In the genomic region with DNA sequence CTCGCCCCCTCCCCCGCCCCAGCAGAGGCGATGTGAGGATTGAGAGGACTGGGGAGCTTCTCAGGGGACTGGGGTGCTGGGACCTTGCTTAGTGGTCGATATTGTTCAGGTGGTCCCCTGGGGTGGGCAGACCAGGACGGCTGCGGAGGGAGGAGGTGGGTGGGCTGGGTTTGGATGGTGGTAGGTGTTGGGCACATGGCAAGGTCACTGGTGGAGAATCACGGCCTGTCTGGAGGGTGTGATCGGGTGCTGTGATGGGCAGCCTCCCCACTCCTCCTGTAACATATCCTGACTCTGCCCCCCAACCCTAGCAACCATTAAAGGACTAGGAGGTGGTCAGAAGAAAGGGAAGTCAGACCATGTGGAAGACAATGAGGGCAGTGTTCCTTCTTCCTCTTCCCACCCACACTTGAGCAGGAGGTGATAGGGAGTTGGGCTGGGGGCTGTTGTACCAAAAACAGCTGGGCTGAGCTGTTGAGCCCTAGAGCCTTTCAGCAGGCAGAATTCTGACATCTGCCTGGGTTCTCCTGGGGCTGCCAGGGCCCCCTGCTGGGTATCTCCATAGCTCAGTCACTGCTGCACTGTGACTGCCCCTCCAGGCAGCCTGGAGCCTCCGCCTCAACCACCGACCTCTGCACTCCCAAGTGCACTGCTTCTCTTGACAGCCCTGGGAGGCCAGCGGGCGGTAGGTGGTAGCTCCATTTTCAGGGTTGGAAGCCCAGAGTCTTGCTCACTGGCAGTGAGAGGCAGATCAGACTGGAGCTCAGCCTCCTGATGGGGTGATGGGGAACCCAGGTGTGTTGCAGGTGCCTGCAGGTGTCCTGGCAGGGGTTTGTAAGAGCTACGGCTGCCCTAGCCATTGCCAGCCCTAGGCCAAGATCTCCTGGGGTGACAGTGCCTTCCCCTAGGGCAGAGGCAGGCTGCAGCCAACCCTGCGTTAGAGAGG, we compare ENCODE assay signal across 10 cellular contexts. TPM values are rescaled to one million over a fixed set of nuclear protein-coding genes. Genes with fewer than 3 reads are reported as not detected.
A peak's percentile ranks its signal among the peaks of the same experiment; 100 is the strongest.
DNase-seq lines count a peak whose midpoint lies in the region; ATAC-seq and TF ChIP-seq lines count a peak whose summit lies in the region.
"Had no signal": no experiment of that assay in that cellular context is flagged by ENCODE, and none has a peak within 500 bp of the region (broad histone marks: within the 10 kb centered on the region; RNA-seq: fewer than 3 reads in every experiment).

No MANE protein-coding gene starts in this region.

- no peaks in the 10 kb centered on the region for H3K36me3 ChIP-seq in breast epithelium
- no peaks in the 10 kb centered on the region for H3K36me3 ChIP-seq in mammary epithelial cell (ENCODE audit: insufficient read depth, low read length)
- peaks cover 0 to 7% of the 10 kb centered on the region in 2 donors for H3K36me3 ChIP-seq in psoas muscle (ENCODE audit: insufficient read depth in 1 of 2, low read depth in 1 of 2)

- H3K79me2 ChIP-seq in mammary epithelial cell (ENCODE audit: insufficient read depth, low read length), result no peaks in the 10 kb centered on the region

- intact Hi-C loops in breast epithelium (cut with DNase I; ENCODE audit: low total_unique reads) (no loop called here), mammary epithelial cell (cut with micrococcal nuclease) (no loop called here), psoas muscle (cut with DNase I) (no loop called here)
- intact Hi-C loops in dendritic cell treated with granulocyte-macrophage colony-stimulating factor and Interleukin-4, amounts not matched to agents 40 ng/mL and 50 ng/mL, for 4 days (cut with micrococcal nuclease), result no loop called here

- H3K4me3 ChIP-seq in breast epithelium (no peak overlapping the region), mammary epithelial cell (replicated peaks in 1 of 3; ENCODE audit: insufficient read depth in 1 of 3, low read depth in 2 of 3, low read length in 3 of 3) (no peak overlapping the region), psoas muscle (no peak overlapping the region)
- H3K4me3 ChIP-seq: gastroesophageal sphincter had no signal

- TF ChIP-seq CTCF in breast epithelium (IDR thresholded peaks at IDR 0.05) (no peak), mammary epithelial cell (conservative IDR thresholded peaks at IDR 0.05 in 1 of 2, IDR thresholded peaks at IDR 0.05 in 1 of 2; ENCODE audit: extremely low read depth in 1 of 2, insufficient read depth in 1 of 2, low read depth in 1 of 2, low read length in 2 of 2) (no peak), psoas muscle (IDR thresholded peaks at IDR 0.05) (no peak)

- H3K27ac ChIP-seq in breast epithelium (no peak overlapping the region), mammary epithelial cell (ENCODE audit: insufficient read depth, low read depth, low read length) (no peak overlapping the region), temporal lobe (ENCODE audit: low read depth, low read length) (peak overlapping the region; percentile 14), psoas muscle (no peak overlapping the region)
- H3K27ac ChIP-seq: gastroesophageal sphincter had no signal

- dilution Hi-C loops in mammary epithelial cell (cut with HindIII; ENCODE audit: low sequenced_read_pairs), result no loop called here

- peaks cover 81% of the 10 kb centered on the region for H3K36me3 Mint-ChIP-seq in dendritic cell treated with granulocyte-macrophage colony-stimulating factor and Interleukin-4, amounts not matched to agents 40 ng/mL and 50 ng/mL, for 4 days (ENCODE audit: low read depth)

- no TSS peak for BruUV-seq in mammary epithelial cell (replicated peaks; lab: Mats Ljungman, UMichigan)

- no peaks in the 10 kb centered on the region for H4K20me1 ChIP-seq in mammary epithelial cell (ENCODE audit: insufficient read depth, low read length)

- H3K27me3 Mint-ChIP-seq in dendritic cell treated with granulocyte-macrophage colony-stimulating factor and Interleukin-4, amounts not matched to agents 40 ng/mL and 50 ng/mL, for 4 days, result no peaks in the 10 kb centered on the region

- in situ Hi-C loops in mammary epithelial cell (cut with MboI; ENCODE audit: low sequenced_read_pairs in 2 of 2), result no loop called here

- H2AFZ ChIP-seq in mammary epithelial cell (ENCODE audit: low read depth, low read length), result no peak overlapping the region

- no peak for TF ChIP-seq POLR2A in breast epithelium (IDR thresholded peaks at IDR 0.05)

- H3K9me3 ChIP-seq in breast epithelium (no peaks in the 10 kb centered on the region), mammary epithelial cell (replicated peaks; ENCODE audit: insufficient read depth, low read length) (no peaks in the 10 kb centered on the region), psoas muscle (no peaks in the 10 kb centered on the region)
- H3K9me3 ChIP-seq: gastroesophageal sphincter had no signal

- H3K4me3 Mint-ChIP-seq in dendritic cell treated with granulocyte-macrophage colony-stimulating factor and Interleukin-4, amounts not matched to agents 40 ng/mL and 50 ng/mL, for 4 days, result no peak overlapping the region

- no peak overlapping the region for H3K9ac ChIP-seq in mammary epithelial cell (ENCODE audit: insufficient read depth, low read length)

- no peaks in the 10 kb centered on the region for H3K27me3 ChIP-seq in breast epithelium
- no peaks in the 10 kb centered on the region for H3K27me3 ChIP-seq in mammary epithelial cell (ENCODE audit: insufficient read depth, low read length)
- H3K27me3 ChIP-seq in psoas muscle (ENCODE audit: insufficient read depth in 3 of 3, low read length in 2 of 3), result peaks cover 0 to 2% (median 0%) of the 10 kb centered on the region in 3 donors
- H3K27me3 ChIP-seq: gastroesophageal sphincter had no signal

- peak overlapping the region; percentile 77 for H3K27ac Mint-ChIP-seq in dendritic cell treated with granulocyte-macrophage colony-stimulating factor and Interleukin-4, amounts not matched to agents 40 ng/mL and 50 ng/mL, for 4 days

- CTCF ChIA-PET in mammary epithelial cell (lab: Charles Lee; ENCODE audit: low non-redundant PET), result no interaction called here

- no peak for ATAC-seq in esophagus mucosa
- ATAC-seq in psoas muscle, result no peak
- ATAC-seq: gastroesophageal sphincter had no signal

- DNase-seq in breast epithelium (ENCODE audit: low spot score in 2 of 2), result peak; percentile 14 to 36
- DNase-seq in mammary epithelial cell, result no peak
- peak; percentile 70 for DNase-seq in NCI-H1694 treated with DMSO at 0.1 percent for 48 hours (lab: John Stamatoyannopoulos, UW)
- no peak for DNase-seq in SIG-M5 (lab: John Stamatoyannopoulos, UW)
- no peak for DNase-seq in psoas muscle
- DNase-seq: C1 segment of cervical spinal cord had no signal

- H3K4me1 ChIP-seq in breast epithelium (peaks cover 0 to 6% of the 10 kb centered on the region in 2 donors), mammary epithelial cell (ENCODE audit: insufficient read depth, low read length) (peaks cover 20% of the 10 kb centered on the region), psoas muscle (no peaks in the 10 kb centered on the region)

- peaks cover 100% of the 10 kb centered on the region for H3K4me1 Mint-ChIP-seq in dendritic cell treated with granulocyte-macrophage colony-stimulating factor and Interleukin-4, amounts not matched to agents 40 ng/mL and 50 ng/mL, for 4 days (ENCODE audit: low read depth)

- no peak overlapping the region for H3K4me2 ChIP-seq in mammary epithelial cell (ENCODE audit: insufficient read depth, low read depth, low read length)

- H3K9me3 Mint-ChIP-seq in dendritic cell treated with granulocyte-macrophage colony-stimulating factor and Interleukin-4, amounts not matched to agents 40 ng/mL and 50 ng/mL, for 4 days, result no peaks in the 10 kb centered on the region

- 62% methylated on average over 2 of the region's 14 CpGs for WGBS in mammary epithelial cell (ENCODE audit: low coverage, missing lambda C conversion rate)
- WGBS in psoas muscle, 3 donors, result 82 to 84% (median 83%) methylated on average over 14 of the region's 14 CpGs

RNA-seq across cellular contexts. Expression of gene VASH1, which starts 15.3 kb away (rescaled TPM):
- total RNA-seq in breast epithelium (1 to 10 TPM; 5.6 to 7.8 (median 5.8) TPM), mammary epithelial cell (1 to 10 TPM; 1.3 to 1.7 TPM), temporal lobe (79.9 TPM), esophagus mucosa (1.4 TPM), psoas muscle (1 to 10 TPM; 3.9 to 8.2 (median 5.6) TPM)
- polyA plus RNA-seq in mammary epithelial cell (0.74 TPM), psoas muscle (1 to 10 TPM; 1.7 to 4.0 (median 2.9) TPM)
- polyA minus RNA-seq in mammary epithelial cell, result 1.8 TPM

RNA-seq across cellular contexts. Expression of gene ANGEL1, which starts 36.1 kb away (rescaled TPM):
- total RNA-seq in breast epithelium (10 to 100 TPM; 18.6 to 30.5 (median 24.7) TPM), mammary epithelial cell (10 to 100 TPM; 12.0 to 18.2 TPM), temporal lobe (8.6 TPM), esophagus mucosa (9.3 TPM), psoas muscle (10 to 100 TPM in 3 of 4 donors, 1 to 10 TPM in 1; 8.5 to 14.1 (median 10.9) TPM)
- polyA plus RNA-seq in mammary epithelial cell (13.4 TPM), psoas muscle (10 to 100 TPM in 1 of 3 donors, 1 to 10 TPM in 2; 4.5 to 12.2 (median 5.9) TPM)
- polyA minus RNA-seq in mammary epithelial cell, result 11.0 TPM

RNA-seq across cellular contexts. Expression of gene LRRC74A, which starts 49.6 kb away (rescaled TPM):
- total RNA-seq in breast epithelium, result not detected
- not detected for total RNA-seq in mammary epithelial cell
- not detected for polyA plus RNA-seq in mammary epithelial cell
- polyA minus RNA-seq in mammary epithelial cell, result not detected
- not detected for total RNA-seq in temporal lobe
- not detected for total RNA-seq in esophagus mucosa
- total RNA-seq in psoas muscle, result not detected
- not detected for polyA plus RNA-seq in psoas muscle
- total RNA-seq: gastroesophageal sphincter had no signal

Comparison
In these comparisons a context has a peak if more than half of its experiments do, and no peak if none do; other contexts are left out.
1. DNase-seq: peak in breast epithelium (2 of 2) and NCI-H1694 treated with DMSO at 0.1 percent for 48 hours (single experiment); none in mammary epithelial cell (single experiment), SIG-M5 (single experiment) and psoas muscle (0 of 2).